In the genomic region with DNA sequence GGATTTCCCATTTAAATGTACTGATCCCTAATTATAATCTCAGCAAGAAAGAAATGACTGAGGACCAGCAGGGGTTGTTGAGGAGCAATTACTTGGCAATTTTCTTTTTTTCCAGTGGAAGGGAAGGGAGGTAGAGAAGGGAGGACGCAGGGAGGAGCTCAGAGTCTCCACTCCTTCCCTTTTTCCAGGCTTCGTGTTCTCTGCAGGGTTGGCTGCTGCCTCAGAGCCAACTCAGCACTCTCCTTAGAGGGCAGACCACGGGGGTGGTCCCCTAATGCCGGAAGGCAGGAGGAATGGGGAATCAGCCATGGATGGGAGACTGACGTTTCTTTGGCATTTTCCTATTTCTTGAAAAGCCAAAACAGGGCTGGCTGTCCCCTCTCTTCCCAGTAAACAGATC, we compare ENCODE assay signal across 29 cellular contexts. TPM values are rescaled to one million over a fixed set of nuclear protein-coding genes. Genes with fewer than 3 reads are reported as not detected.
DNase-seq lines count a peak whose midpoint lies in the region; ATAC-seq and TF ChIP-seq lines count a peak whose summit lies in the region.
"Had no signal": no experiment of that assay in that cellular context is flagged by ENCODE, and none has a peak within 500 bp of the region (broad histone marks: within the 10 kb centered on the region; RNA-seq: fewer than 3 reads in every experiment).

No MANE protein-coding gene starts in this region.

- H3K4me1 Mint-ChIP-seq in activated naive CD4-positive, alpha-beta T cell treated with anti-CD3 and anti-CD28 coated beads for 36 hours (ENCODE audit: low read depth) = peaks cover 66% of the 10 kb centered on the region
- H3K4me1 Mint-ChIP-seq in CD8-positive, alpha-beta memory T cell = peaks cover 36 to 61% (median 40%) of the 10 kb centered on the region in 3 donors
- peaks cover 79% of the 10 kb centered on the region for H3K4me1 Mint-ChIP-seq in WTC11

- H3K27ac Mint-ChIP-seq in activated naive CD4-positive, alpha-beta T cell treated with anti-CD3 and anti-CD28 coated beads for 36 hours = peak overlapping the region; percentile 88
- peak overlapping the region in 6 of 8 donors; percentile 79 to 97 (median 94) for H3K27ac Mint-ChIP-seq in CD8-positive, alpha-beta memory T cell
- no peak overlapping the region for H3K27ac Mint-ChIP-seq in WTC11
- H3K27ac Mint-ChIP-seq: nephron; stimulated activated memory B cell treated with anti-CD40 and anti-IgM and Interleukin-4, amounts not matched to agents 10 μg/mL and 1 μg/mL and 100 μg/mL, for 72 hours had no signal

- intact Hi-C loops in activated naive CD4-positive, alpha-beta T cell treated with anti-CD3 and anti-CD28 coated beads for 36 hours (cut with micrococcal nuclease) = loop anchor here (10.0 kb wide), 2 partner anchors 752 to 1838 kb away; a partner anchor contains a TSS

- no peak overlapping the region for H3K4me3 Mint-ChIP-seq in activated naive CD4-positive, alpha-beta T cell treated with anti-CD3 and anti-CD28 coated beads for 36 hours
- peak overlapping the region in 1 of 7 donors; percentile 59 for H3K4me3 Mint-ChIP-seq in CD8-positive, alpha-beta memory T cell
- H3K4me3 Mint-ChIP-seq in WTC11 = no peak overlapping the region
- H3K4me3 Mint-ChIP-seq: nephron; stimulated activated memory B cell treated with anti-CD40 and anti-IgM and Interleukin-4, amounts not matched to agents 10 μg/mL and 1 μg/mL and 100 μg/mL, for 72 hours had no signal

- peaks cover 68% of the 10 kb centered on the region for H3K4me1 ChIP-seq in CD8-positive, alpha-beta memory T cell (ENCODE audit: insufficient read depth, low read length)
- H3K4me1 ChIP-seq in neutrophil (ENCODE audit: control insufficient read depth in 1 of 2, insufficient read depth in 1 of 2, low read depth in 1 of 2, low read length in 1 of 2) = peaks cover 74 to 76% of the 10 kb centered on the region in 2 experiments

- H3K36me3 Mint-ChIP-seq in activated naive CD4-positive, alpha-beta T cell treated with anti-CD3 and anti-CD28 coated beads for 36 hours (ENCODE audit: low read depth) = no peaks in the 10 kb centered on the region
- H3K36me3 Mint-ChIP-seq in CD8-positive, alpha-beta memory T cell = no peaks in the 10 kb centered on the region
- H3K36me3 Mint-ChIP-seq in WTC11 = peaks cover 12% of the 10 kb centered on the region
- H3K36me3 Mint-ChIP-seq: activated naive CD4-positive, alpha-beta T cell treated with anti-CD3 and anti-CD28 coated beads, Interleukin-2, amount 50 U/mL, for 72 hours; stimulated activated memory B cell treated with anti-CD40 and anti-IgM and Interleukin-4, amounts not matched to agents 10 μg/mL and 1 μg/mL and 100 μg/mL, for 72 hours had no signal

- DNase-seq in activated naive CD4-positive, alpha-beta T cell treated with anti-CD3 and anti-CD28 coated beads for 36 hours = no peak
- no peak for DNase-seq in activated naive CD4-positive, alpha-beta T cell treated with Interleukin-2 at 50 U/mL for 16 hours
- DNase-seq in CD8-positive, alpha-beta memory T cell = no peak
- DNase-seq in WTC11 (ENCODE audit: low spot score) (no peak), retina (no peak), NCI-H1436 (lab: John Stamatoyannopoulos, UW) (no peak)
- DNase-seq: activated T-cell treated with anti-CD3 and anti-CD28 coated beads, Interleukin-2, amount 50 U/mL, for 1 hour; C1 segment of cervical spinal cord; cerebellar nuclear complex; DMS153; heart right ventricle; left ventricle myocardium inferior; midbrain; NCI-H1092 treated with DMSO at 0.1 percent for 48 hours; NCI-H2029; NCI-H345; SHP77 treated with DMSO at 0.1 percent for 48 hours; stimulated activated CD4-positive, alpha-beta T cell treated with anti-CD3 and anti-CD28 coated beads, Interleukin-1b, Interleukin-23, amount 100 ng/mL, for 48 hours had no signal

- CTCF ChIA-PET in activated naive CD4-positive, alpha-beta T cell treated with anti-CD3 and anti-CD28 coated beads for 36 hours (lab: Charles Lee) = interaction anchor here (1.2 to 10.0 kb wide), 6 partner anchors 23 to 109 kb away, joined by 3 to 209 read pairs (median 122); a partner anchor contains a TSS
- CTCF ChIA-PET in CD8-positive, alpha-beta memory T cell (lab: Charles Lee) = interaction anchor here (1.0 to 8.4 kb wide), 5 partner anchors 40 to 111 kb away, joined by 3 to 132 read pairs (median 67); a partner anchor contains a TSS
- CTCF ChIA-PET in WTC11 (lab: Charles Lee) = interaction anchor here (1.0 to 6.8 kb wide), 4 partner anchors 27 to 111 kb away, joined by 3 to 92 read pairs (median 49); no protein-coding TSS in a partner anchor

- H3K4me3 ChIP-seq in CD8-positive, alpha-beta memory T cell (ENCODE audit: low read length) = no peak overlapping the region
- H3K4me3 ChIP-seq in neutrophil (ENCODE audit: low read depth in 1 of 2, low read length in 1 of 2) = peak overlapping the region; percentile 24 to 35
- H3K4me3 ChIP-seq: heart right ventricle, left ventricle myocardium inferior, thoracic aorta had no signal

- H3K9me3 Mint-ChIP-seq in activated naive CD4-positive, alpha-beta T cell treated with anti-CD3 and anti-CD28 coated beads for 36 hours = no peaks in the 10 kb centered on the region
- no peaks in the 10 kb centered on the region for H3K9me3 Mint-ChIP-seq in CD8-positive, alpha-beta memory T cell
- H3K9me3 Mint-ChIP-seq in WTC11 = peaks cover 13% of the 10 kb centered on the region
- H3K9me3 Mint-ChIP-seq: activated naive CD4-positive, alpha-beta T cell treated with anti-CD3 and anti-CD28 coated beads, Interleukin-2, amount 50 U/mL, for 72 hours; stimulated activated memory B cell treated with anti-CD40 and anti-IgM and Interleukin-4, amounts not matched to agents 10 μg/mL and 1 μg/mL and 100 μg/mL, for 72 hours had no signal

- H3K36me3 ChIP-seq in CD8-positive, alpha-beta memory T cell (ENCODE audit: insufficient read depth, low read length) = no peaks in the 10 kb centered on the region
- no peaks in the 10 kb centered on the region for H3K36me3 ChIP-seq in neutrophil
- H3K36me3 ChIP-seq: heart right ventricle, left ventricle myocardium inferior, thoracic aorta had no signal

- no peak for TF ChIP-seq CTCF in WTC11 (IDR thresholded peaks at IDR 0.05)
- no peak for TF ChIP-seq CTCF in neutrophil (IDR thresholded peaks at IDR 0.05)

- H3K27ac ChIP-seq in CD8-positive, alpha-beta memory T cell (ENCODE audit: low read depth, low read length) = no peak overlapping the region
- H3K27ac ChIP-seq in neutrophil = peak overlapping the region; percentile 97
- H3K27ac ChIP-seq: KMS-11, left ventricle myocardium inferior, thoracic aorta had no signal

- no peaks in the 10 kb centered on the region for H3K27me3 ChIP-seq in CD8-positive, alpha-beta memory T cell (ENCODE audit: insufficient read depth, low read length, poor library complexity, severe bottlenecking)
- no peaks in the 10 kb centered on the region for H3K27me3 ChIP-seq in neutrophil
- H3K27me3 ChIP-seq: heart right ventricle had no signal

- H3K9me3 ChIP-seq in CD8-positive, alpha-beta memory T cell (ENCODE audit: low read length) = no peaks in the 10 kb centered on the region
- H3K9me3 ChIP-seq in neutrophil = no peaks in the 10 kb centered on the region
- H3K9me3 ChIP-seq: heart right ventricle, left ventricle myocardium inferior, thoracic aorta had no signal

- H3K27me3 Mint-ChIP-seq in activated naive CD4-positive, alpha-beta T cell treated with anti-CD3 and anti-CD28 coated beads for 36 hours (ENCODE audit: low read depth) = no peaks in the 10 kb centered on the region
- H3K27me3 Mint-ChIP-seq in CD8-positive, alpha-beta memory T cell = no peaks in the 10 kb centered on the region
- no peaks in the 10 kb centered on the region; the same call in none of the 2 replicates for H3K27me3 Mint-ChIP-seq in WTC11 (ENCODE audit: low read depth)
- H3K27me3 Mint-ChIP-seq: stimulated activated memory B cell treated with anti-CD40 and anti-IgM and Interleukin-4, amounts not matched to agents 10 μg/mL and 1 μg/mL and 100 μg/mL, for 72 hours had no signal

- ATAC-seq in WTC11 (peak; percentile 19), GM21786 (IDR thresholded peaks at IDR 0.05; ENCODE audit: unreplicated experiment) (no peak)
- ATAC-seq: activated naive CD4-positive, alpha-beta T cell treated with anti-CD3 and anti-CD28 coated beads, Interleukin-2, amount 50 U/mL, for 72 hours; HCT116; stimulated activated memory B cell treated with anti-CD40 and anti-IgM and Interleukin-4, amounts not matched to agents 10 μg/mL and 1 μg/mL and 100 μg/mL, for 72 hours had no signal

- POLR2A ChIA-PET in CD8-positive, alpha-beta memory T cell (lab: Charles Lee) = interaction anchor here (0.5 kb wide), 1 partner anchor 47 kb away, joined by 3 read pairs; no protein-coding TSS in a partner anchor
- POLR2A ChIA-PET in WTC11 (lab: Charles Lee) = no interaction called here

TF ChIP-seq in WTC11, 78 proteins besides CTCF, POLR2A, EP300 and RAD21 (continues in another document):
- no peak for TF ChIP-seq ZNF219 (CRISPR knock-in tag; IDR thresholded peaks at IDR 0.05; ENCODE audit: borderline replicate concordance)

RNA-seq across cellular contexts. Expression of a gene that starts 39.5 kb away (rescaled TPM):
- 100 to 1,000 TPM; 115 to 122 TPM for total RNA-seq in activated naive CD4-positive, alpha-beta T cell treated with anti-CD3 and anti-CD28 coated beads for 36 hours
- 100 to 1,000 TPM; 219 to 224 TPM for total RNA-seq in CD8-positive, alpha-beta memory T cell
- 288 TPM for polyA plus RNA-seq in CD8-positive, alpha-beta memory T cell
- 0.37 to 0.73 TPM (median 0.72 TPM) in 3 replicates for total RNA-seq in WTC11 (2021)
- total RNA-seq: epithelial cell of proximal tubule, fibroblast of villous mesenchyme, HT-29 had no signal

RNA-seq across cellular contexts. Expression of a gene that starts 52.1 kb away (rescaled TPM):
- under 1 TPM in 1 of 2 experiments, not detected in 1; 0.05 TPM for total RNA-seq in activated naive CD4-positive, alpha-beta T cell treated with anti-CD3 and anti-CD28 coated beads for 36 hours
- not detected for total RNA-seq in CD8-positive, alpha-beta memory T cell
- polyA plus RNA-seq in CD8-positive, alpha-beta memory T cell = not detected
- total RNA-seq in WTC11 (2021) = 0.16 to 0.24 TPM (median 0.21 TPM) in 3 replicates
- total RNA-seq: activated naive CD4-positive, alpha-beta T cell treated with anti-CD3 and anti-CD28 coated beads, Interleukin-2, amount 50 U/mL, for 72 hours; epithelial cell of proximal tubule; fibroblast of villous mesenchyme; HT-29 had no signal

Comparison
In these comparisons a context has a peak if more than half of its experiments do, and no peak if none do; other contexts are left out.
1. RNA of a gene that starts 39.5 kb away (total RNA-seq): 219 to 224 TPM in CD8-positive, alpha-beta memory T cell and 115 to 122 TPM in activated naive CD4-positive, alpha-beta T cell treated with anti-CD3 and anti-CD28 coated beads for 36 hours; 0.37 to 0.73 TPM in WTC11; every median in the first group is over 10 times any median in the second.